Comparison of ENCODE assay signal across 17 cellular contexts in genomic region chr12:30756074-30756473, GRCh38. TPM values are rescaled to one million over a fixed set of nuclear protein-coding genes. Genes with fewer than 3 reads are reported as not detected.
A peak's percentile ranks its signal among the peaks of the same experiment; 100 is the strongest.
DNase-seq lines count a peak whose midpoint lies in the region; ATAC-seq, FAIRE-seq and TF ChIP-seq lines count a peak whose summit lies in the region.
"Had no signal": no experiment of that assay in that cellular context is flagged by ENCODE, and none has a peak within 500 bp of the region (broad histone marks: within the 10 kb centered on the region; RNA-seq: fewer than 3 reads in every experiment).

No MANE protein-coding gene starts in this region.

- no peaks in the 10 kb centered on the region for H3K9me1 ChIP-seq in keratinocyte (ENCODE audit: control insufficient read depth, extremely low read depth, insufficient read depth, low read length)

- BruUV-seq in PC-3 (replicated peaks; lab: Mats Ljungman, UMichigan): no TSS peak

- H2AFZ ChIP-seq in PC-3 (ENCODE audit: low read length) (no peak overlapping the region), keratinocyte (ENCODE audit: control insufficient read depth, low read length) (no peak overlapping the region)

- TF ChIP-seq CTCF in PC-3 (conservative IDR thresholded peaks at IDR 0.05; ENCODE audit: low read depth, low read length) (no peak), keratinocyte (optimal IDR thresholded peaks at IDR 0.05 in 1 of 3, IDR thresholded peaks at IDR 0.05 in 1 of 3, conservative IDR thresholded peaks at IDR 0.05 in 1 of 3; ENCODE audit: extremely low read depth in 1 of 3, insufficient read depth in 2 of 3, low read length in 3 of 3) (no peak)

- CTCF ChIA-PET in PC-3 (lab: Charles Lee): no interaction called here

- intact Hi-C loops in PC-3 (cut with micrococcal nuclease): no loop called here

- H3K4me1 ChIP-seq in PC-3 (ENCODE audit: insufficient read depth, low read length) (peaks cover 32% of the 10 kb centered on the region), keratinocyte (ENCODE audit: control insufficient read depth, extremely low read depth, insufficient read depth, low read length) (peaks cover 28% of the 10 kb centered on the region), skeletal muscle satellite cell (ENCODE audit: control insufficient read depth, insufficient read depth, low read length) (peaks cover 27% of the 10 kb centered on the region)
- H3K4me1 ChIP-seq: uterus had no signal

- peak overlapping the region; percentile 95 for H3K4me3 Mint-ChIP-seq in activated naive CD8-positive, alpha-beta T cell
- H3K4me3 Mint-ChIP-seq in activated naive CD8-positive, alpha-beta T cell treated with anti-CD3 and anti-CD28 coated beads for 36 hours: no peak overlapping the region
- no peak overlapping the region for H3K4me3 Mint-ChIP-seq in stimulated activated naive B cell treated with anti-CD40 and anti-IgM and Interleukin-4, amounts not matched to agents 10 μg/mL and 1 μg/mL and 100 μg/mL, for 72 hours

- ATAC-seq in PC-3: no peak
- ATAC-seq in stimulated activated naive B cell treated with anti-CD40 and anti-IgM and Interleukin-4, amounts not matched to agents 10 μg/mL and 1 μg/mL and 100 μg/mL, for 72 hours (replicated peaks): no peak

- H3K27ac Mint-ChIP-seq in activated naive CD8-positive, alpha-beta T cell: no peak overlapping the region
- H3K27ac Mint-ChIP-seq in activated naive CD8-positive, alpha-beta T cell treated with anti-CD3 and anti-CD28 coated beads for 36 hours: no peak overlapping the region
- no peak overlapping the region for H3K27ac Mint-ChIP-seq in stimulated activated naive B cell treated with anti-CD40 and anti-IgM and Interleukin-4, amounts not matched to agents 10 μg/mL and 1 μg/mL and 100 μg/mL, for 72 hours

- H3F3A ChIP-seq in PC-3 (ENCODE audit: low read length, unreplicated experiment): no peaks in the 10 kb centered on the region

- peaks cover 2% of the 10 kb centered on the region for H3K36me3 Mint-ChIP-seq in activated naive CD8-positive, alpha-beta T cell
- no peaks in the 10 kb centered on the region for H3K36me3 Mint-ChIP-seq in activated naive CD8-positive, alpha-beta T cell treated with anti-CD3 and anti-CD28 coated beads for 36 hours
- no peaks in the 10 kb centered on the region for H3K36me3 Mint-ChIP-seq in stimulated activated naive B cell treated with anti-CD40 and anti-IgM and Interleukin-4, amounts not matched to agents 10 μg/mL and 1 μg/mL and 100 μg/mL, for 72 hours

- H4K20me1 ChIP-seq in PC-3 (ENCODE audit: low read length): no peaks in the 10 kb centered on the region
- peaks cover 5% of the 10 kb centered on the region for H4K20me1 ChIP-seq in keratinocyte (ENCODE audit: control insufficient read depth, extremely low read depth, insufficient read depth, low read length)

- H3K27me3 ChIP-seq in PC-3 (ENCODE audit: low read length): no peaks in the 10 kb centered on the region
- H3K27me3 ChIP-seq in keratinocyte (ENCODE audit: control insufficient read depth, extremely low read depth, insufficient read depth, low read length): no peaks in the 10 kb centered on the region
- no peaks in the 10 kb centered on the region for H3K27me3 ChIP-seq in skeletal muscle satellite cell (ENCODE audit: control insufficient read depth, insufficient read depth, low read length)
- H3K27me3 ChIP-seq: uterus had no signal

- dilution Hi-C loops in keratinocyte (cut with MboI; ENCODE audit: extremely low pct_ligation_motif_present, low sequenced_read_pairs): no loop called here

- POLR2A ChIA-PET in PC-3 (lab: Charles Lee; ENCODE audit: unreplicated experiment): no interaction called here

- H3K4me2 ChIP-seq in PC-3 (ENCODE audit: low read length): peak overlapping the region; percentile 96
- H3K4me2 ChIP-seq in keratinocyte (ENCODE audit: control insufficient read depth, extremely low read depth, insufficient read depth, low read depth, low read length): peak overlapping the region; percentile 85
- peak overlapping the region; percentile 98 for H3K4me2 ChIP-seq in skeletal muscle satellite cell (ENCODE audit: low read length)

- H3K9me2 ChIP-seq in PC-3 (replicated peaks; ENCODE audit: low read length): no peaks in the 10 kb centered on the region

- H3K27me3 Mint-ChIP-seq in activated naive CD8-positive, alpha-beta T cell: no peaks in the 10 kb centered on the region
- no peaks in the 10 kb centered on the region for H3K27me3 Mint-ChIP-seq in activated naive CD8-positive, alpha-beta T cell treated with anti-CD3 and anti-CD28 coated beads for 36 hours
- H3K27me3 Mint-ChIP-seq in stimulated activated naive B cell treated with anti-CD40 and anti-IgM and Interleukin-4, amounts not matched to agents 10 μg/mL and 1 μg/mL and 100 μg/mL, for 72 hours: no peaks in the 10 kb centered on the region

- no peak overlapping the region for H3K27ac ChIP-seq in PC-3 (ENCODE audit: low read length)
- no peak overlapping the region for H3K27ac ChIP-seq in keratinocyte (ENCODE audit: control insufficient read depth, insufficient read depth, low read length)

- H3K4me3 ChIP-seq in PC-3 (ENCODE audit: low read length) (peak overlapping the region; percentile 92; the same call in 1 of the 2 replicates), keratinocyte (ENCODE audit: control insufficient read depth in 2 of 3, extremely low read depth in 1 of 3, insufficient read depth in 2 of 3, low read depth in 1 of 3, low read length in 3 of 3) (no peak overlapping the region), skeletal muscle satellite cell (ENCODE audit: low read length) (no peak overlapping the region)

- H3K36me3 ChIP-seq in PC-3 (ENCODE audit: low read depth, low read length) (no peaks in the 10 kb centered on the region), keratinocyte (ENCODE audit: control insufficient read depth in 2 of 2, extremely low read depth in 1 of 2, insufficient read depth in 2 of 2, low read length in 2 of 2) (no peaks in the 10 kb centered on the region), skeletal muscle satellite cell (ENCODE audit: insufficient read depth, low read length) (no peaks in the 10 kb centered on the region)
- H3K36me3 ChIP-seq: uterus had no signal

- no peaks in the 10 kb centered on the region for H3K9me3 ChIP-seq in PC-3 (ENCODE audit: low read length)
- H3K9me3 ChIP-seq in keratinocyte (ENCODE audit: control insufficient read depth, low read depth, low read length): no peaks in the 10 kb centered on the region
- H3K9me3 ChIP-seq in skeletal muscle satellite cell (replicated peaks; ENCODE audit: low read length): no peaks in the 10 kb centered on the region
- H3K9me3 ChIP-seq: uterus had no signal

- H3K4me1 Mint-ChIP-seq in activated naive CD8-positive, alpha-beta T cell (ENCODE audit: low read depth): peaks cover 30% of the 10 kb centered on the region
- peaks cover 30% of the 10 kb centered on the region for H3K4me1 Mint-ChIP-seq in activated naive CD8-positive, alpha-beta T cell treated with anti-CD3 and anti-CD28 coated beads for 36 hours
- H3K4me1 Mint-ChIP-seq in stimulated activated naive B cell treated with anti-CD40 and anti-IgM and Interleukin-4, amounts not matched to agents 10 μg/mL and 1 μg/mL and 100 μg/mL, for 72 hours: peaks cover 11 to 21% of the 10 kb centered on the region in 2 donors

- H3K9ac ChIP-seq in PC-3 (ENCODE audit: low read length) (no peak overlapping the region), keratinocyte (ENCODE audit: control insufficient read depth, extremely low read depth, insufficient read depth, low read length) (no peak overlapping the region), skeletal muscle satellite cell (ENCODE audit: low read depth, low read length) (no peak overlapping the region)

- H3K79me2 ChIP-seq in PC-3 (ENCODE audit: low read length) (peaks cover 40% of the 10 kb centered on the region), keratinocyte (ENCODE audit: control insufficient read depth, insufficient read depth, low read length) (peaks cover 28% of the 10 kb centered on the region)

- no peaks in the 10 kb centered on the region for H3K9me3 Mint-ChIP-seq in activated naive CD8-positive, alpha-beta T cell (ENCODE audit: low read depth)
- H3K9me3 Mint-ChIP-seq in activated naive CD8-positive, alpha-beta T cell treated with anti-CD3 and anti-CD28 coated beads for 36 hours: no peaks in the 10 kb centered on the region
- H3K9me3 Mint-ChIP-seq in stimulated activated naive B cell treated with anti-CD40 and anti-IgM and Interleukin-4, amounts not matched to agents 10 μg/mL and 1 μg/mL and 100 μg/mL, for 72 hours: no peaks in the 10 kb centered on the region
- H3K9me3 Mint-ChIP-seq: dendritic cell treated with granulocyte-macrophage colony-stimulating factor and Interleukin-4, amounts not matched to agents 40 ng/mL and 50 ng/mL, for 4 days had no signal

- DNase-seq in activated naive CD8-positive, alpha-beta T cell treated with anti-CD3 and anti-CD28 coated beads for 36 hours: no peak
- DNase-seq in PC-3: no peak
- DNase-seq in keratinocyte (ENCODE audit: low read depth, low spot score): no peak
- no peak for DNase-seq in DMS153 treated with DMSO at 0.1 percent for 48 hours (lab: John Stamatoyannopoulos, UW; ENCODE audit: unreplicated experiment)
- no peak for DNase-seq in stimulated activated CD4-positive, alpha-beta T cell treated with anti-CD3 and anti-CD28 coated beads, Interleukin-12 subunit alpha, Interleukin-12 subunit beta, amount 100 ng/mL, for 4 hours
- DNase-seq in stimulated activated naive B cell treated with anti-CD40 and anti-IgM and Interleukin-4, amounts not matched to agents 10 μg/mL and 1 μg/mL and 100 μg/mL, for 72 hours: no peak
- DNase-seq: anterior cingulate cortex, NCI-H2029, NCI-H748 treated with DMSO at 0.1 percent for 48 hours, SIG-M5 had no signal

- FAIRE-seq in keratinocyte (lab: Jason Lieb, UNC): no peak
- FAIRE-seq: GM12891, GM19239, TTC549 had no signal

RNA-seq across cellular contexts. Expression of gene CAPRIN2, which starts 1.3 kb away (rescaled TPM):
- total RNA-seq in activated naive CD8-positive, alpha-beta T cell treated with anti-CD3 and anti-CD28 coated beads for 36 hours: 1 to 10 TPM; 6.7 to 8.6 TPM
- 23.1 and 33.6 TPM in 2 replicates for total RNA-seq in PC-3 (2014; rRNA removed)
- 15.2 to 32.4 TPM (median 24.5 TPM) in 3 replicates for polyA plus RNA-seq in keratinocyte
- 8.1 TPM for polyA plus RNA-seq in keratinocyte (2011; ENCODE audit: low read depth)
- 4.6 and 8.1 TPM in 2 replicates for polyA plus RNA-seq in keratinocyte (2011; cell fraction: cytosol; rRNA removed)
- polyA plus RNA-seq in keratinocyte (2011; cell fraction: nucleus; rRNA removed): 106 and 121 TPM in 2 replicates
- 10.4 and 13.9 TPM in 2 replicates for polyA plus RNA-seq in keratinocyte (2012; ENCODE audit: low replicate concordance)
- polyA minus RNA-seq in keratinocyte: 6.0 to 34.7 TPM (median 14.2 TPM) in 3 replicates
- polyA minus RNA-seq in keratinocyte (2011; cell fraction: cytosol; rRNA and poly(A)+ RNA removed): 10.2 TPM
- polyA minus RNA-seq in keratinocyte (2011; cell fraction: nucleus; rRNA and poly(A)+ RNA removed): 15.1 and 30.6 TPM in 2 replicates
- 20.1 and 21.8 TPM in 2 replicates for total RNA-seq in skeletal muscle satellite cell (2012; rRNA removed)
